In genomic region chr1:151008244-151009205, GRCh38 we compare ENCODE assay signal across 8 cellular contexts. TPM values are rescaled to one million over a fixed set of nuclear protein-coding genes. Genes with fewer than 3 reads are reported as not detected.
DNase-seq lines count a peak whose midpoint lies in the region; ATAC-seq and TF ChIP-seq lines count a peak whose summit lies in the region.

TSS of gene PRUNE1 (plus strand) at chr1:151008449. CDS start at chr1:151008633, 184 bp downstream.

- H3K27me3 Mint-ChIP-seq in activated naive CD8-positive, alpha-beta T cell treated with anti-CD3 and anti-CD28 coated beads for 36 hours = no peaks in the 10 kb centered on the region
- H3K27me3 Mint-ChIP-seq in glutamatergic neuron (ENCODE audit: unreplicated experiment) = peaks cover 10% of the 10 kb centered on the region

- peaks cover 65% of the 10 kb centered on the region for H3K4me1 Mint-ChIP-seq in activated naive CD8-positive, alpha-beta T cell treated with anti-CD3 and anti-CD28 coated beads for 36 hours
- peaks cover 29% of the 10 kb centered on the region for H3K4me1 Mint-ChIP-seq in glutamatergic neuron (ENCODE audit: low read depth, unreplicated experiment)

- H3K27ac ChIP-seq in SU-DHL-6 (ENCODE audit: low read depth, low read length) (peak within 1 kb of the TSS; percentile 51), osteoblast (ENCODE audit: low read depth, low read length) (peak within 1 kb of the TSS; percentile 91), testis (peak within 1 kb of the TSS; percentile 93 to 95)

- H3K36me3 Mint-ChIP-seq in activated naive CD8-positive, alpha-beta T cell treated with anti-CD3 and anti-CD28 coated beads for 36 hours = peaks cover 1% of the 10 kb centered on the region
- H3K36me3 Mint-ChIP-seq in glutamatergic neuron (ENCODE audit: unreplicated experiment) = no peaks in the 10 kb centered on the region

- H3K4me2 ChIP-seq in SU-DHL-6 (ENCODE audit: low read depth, low read length, poor library complexity, severe bottlenecking) (peak within 1 kb of the TSS; percentile 75), osteoblast (ENCODE audit: insufficient read depth, low read length) (peak within 1 kb of the TSS; percentile 92)

- peaks cover 12% of the 10 kb centered on the region; the same call in 1 of the 2 replicates for H3K79me2 ChIP-seq in SU-DHL-6 (ENCODE audit: insufficient read depth, low read length)
- peaks cover 30% of the 10 kb centered on the region for H3K79me2 ChIP-seq in osteoblast (ENCODE audit: insufficient read depth, low read length)

- H3K9me3 ChIP-seq in SU-DHL-6 (ENCODE audit: insufficient read depth, low read length) (no peaks in the 10 kb centered on the region), osteoblast (ENCODE audit: low read depth, low read length) (no peaks in the 10 kb centered on the region), testis (no peaks in the 10 kb centered on the region)

- H3F3A ChIP-seq in SU-DHL-6 (ENCODE audit: insufficient read depth) = peaks cover 8% of the 10 kb centered on the region; the same call in 1 of the 2 replicates

- 0 to 1% methylated on average over 29 to 56 of the region's 69 CpGs for WGBS in testis, 2 donors

- H4K20me1 ChIP-seq in SU-DHL-6 (ENCODE audit: low read depth, low read length) (no peaks in the 10 kb centered on the region), osteoblast (ENCODE audit: insufficient read depth, low read length) (no peaks in the 10 kb centered on the region)

- peak within 1 kb of the TSS; percentile 94 for H3K4me3 Mint-ChIP-seq in activated naive CD8-positive, alpha-beta T cell treated with anti-CD3 and anti-CD28 coated beads for 36 hours
- peak within 1 kb of the TSS; percentile 99 for H3K4me3 Mint-ChIP-seq in glutamatergic neuron (ENCODE audit: unreplicated experiment)

- peak within 1 kb of the TSS; percentile 83 for H3K9ac ChIP-seq in SU-DHL-6 (ENCODE audit: low read length)

- TF ChIP-seq CTCF in SU-DHL-6 (IDR thresholded peaks at IDR 0.05; ENCODE audit: insufficient read depth, low read length, poor library complexity, severe bottlenecking) (no peak), glutamatergic neuron (IDR thresholded peaks at IDR 0.05; ENCODE audit: partially characterized antibody, unreplicated experiment) (no peak), osteoblast (IDR thresholded peaks at IDR 0.05; ENCODE audit: extremely low read depth, low read depth, low read length) (no peak), testis (IDR thresholded peaks at IDR 0.05) (peak in 2 of 3 experiments; percentile 41 to 61)

- H3K36me3 ChIP-seq in SU-DHL-6 (ENCODE audit: low read length) (no peaks in the 10 kb centered on the region), osteoblast (ENCODE audit: insufficient read depth, low read length) (no peaks in the 10 kb centered on the region), testis (ENCODE audit: low read depth, missing control alignments) (no peaks in the 10 kb centered on the region)

- peak within 1 kb of the TSS; percentile 87 for H3K4me3 ChIP-seq in SU-DHL-6 (ENCODE audit: insufficient read depth, low read length, poor library complexity, severe bottlenecking)
- H3K4me3 ChIP-seq in osteoblast (ENCODE audit: insufficient read depth, low read length) = peak within 1 kb of the TSS; percentile 99
- H3K4me3 ChIP-seq in testis = peak within 1 kb of the TSS; percentile 81 to 89

- H3K4me1 ChIP-seq in osteoblast (ENCODE audit: insufficient read depth, low read length) = peaks cover 46% of the 10 kb centered on the region
- peaks cover 38% of the 10 kb centered on the region for H3K4me1 ChIP-seq in testis

- intact Hi-C loops in testis (cut with DNase I; ENCODE audit: low total_unique reads) = no loop called here

- H2AFZ ChIP-seq in SU-DHL-6 (ENCODE audit: low read depth, low read length, severe bottlenecking) = peak within 1 kb of the TSS; percentile 85
- peak within 1 kb of the TSS; percentile 99 for H2AFZ ChIP-seq in osteoblast (ENCODE audit: low read length)

- DNase-seq in GDM1 (lab: John Stamatoyannopoulos, UW) (peak; percentile 91), NCI-H1417 (lab: John Stamatoyannopoulos, UW) (peak; percentile 95 to 100 (median 97)), glutamatergic neuron (peak; percentile 98), osteoblast (ENCODE audit: insufficient read length, low spot score, missing footprints) (peak; percentile 97), testis (peak; percentile 96)
- peak; percentile 97 for DNase-seq in activated naive CD8-positive, alpha-beta T cell treated with anti-CD3 and anti-CD28 coated beads for 36 hours

- peak within 1 kb of the TSS; percentile 85 for H3K27ac Mint-ChIP-seq in activated naive CD8-positive, alpha-beta T cell treated with anti-CD3 and anti-CD28 coated beads for 36 hours
- H3K27ac Mint-ChIP-seq in glutamatergic neuron (ENCODE audit: unreplicated experiment) = peak within 1 kb of the TSS; percentile 99

- peak; percentile 27 for TF ChIP-seq POLR2A in testis (IDR thresholded peaks at IDR 0.05)

- H3K9me3 Mint-ChIP-seq in activated naive CD8-positive, alpha-beta T cell treated with anti-CD3 and anti-CD28 coated beads for 36 hours = no peaks in the 10 kb centered on the region
- H3K9me3 Mint-ChIP-seq in glutamatergic neuron (ENCODE audit: unreplicated experiment) = peaks cover 7% of the 10 kb centered on the region

- no peaks in the 10 kb centered on the region for H3K27me3 ChIP-seq in SU-DHL-6 (ENCODE audit: low read length)
- H3K27me3 ChIP-seq in osteoblast (ENCODE audit: insufficient read depth, low read length) = no peaks in the 10 kb centered on the region
- no peaks in the 10 kb centered on the region for H3K27me3 ChIP-seq in testis

- H3K9me2 ChIP-seq in SU-DHL-6 (replicated peaks; ENCODE audit: insufficient read depth, low read length) = no peaks in the 10 kb centered on the region

- peak; percentile 75 for ATAC-seq in HG02588 (IDR thresholded peaks at IDR 0.05; ENCODE audit: unreplicated experiment)

RNA-seq across cellular contexts. Expression of gene PRUNE1, which starts in this region (rescaled TPM):
- 10 to 100 TPM; 13.0 to 14.4 TPM for total RNA-seq in activated naive CD8-positive, alpha-beta T cell treated with anti-CD3 and anti-CD28 coated beads for 36 hours
- 14.9 TPM for total RNA-seq in glutamatergic neuron (ENCODE audit: unreplicated experiment)
- 8.3 and 11.6 TPM in 2 replicates for total RNA-seq in osteoblast
- total RNA-seq in testis = 10 to 100 TPM; 41.1 to 63.9 TPM
- polyA plus RNA-seq in testis (ENCODE audit: insufficient read depth, low read depth, low replicate concordance) = 45.5 TPM

Comparison
In these comparisons a context has a peak if more than half of its experiments do, and no peak if none do; other contexts are left out.
1. Peak in every context shown above with its lines: DNase-seq, ATAC-seq, H3K4me3 ChIP-seq and H3K27ac ChIP-seq.
2. CTCF ChIP-seq: peak in testis (2 of 3); none in SU-DHL-6 (single experiment), glutamatergic neuron (single experiment) and osteoblast (single experiment).